12 cellular contexts compared by ENCODE assay signal in genomic region chr14:95317817-95318343, GRCh38. TPM values are rescaled to one million over a fixed set of nuclear protein-coding genes. Genes with fewer than 3 reads are reported as not detected.
DNase-seq lines count a peak whose midpoint lies in the region; ATAC-seq and TF ChIP-seq lines count a peak whose summit lies in the region.
"Had no signal": no experiment of that assay in that cellular context is flagged by ENCODE, and none has a peak within 500 bp of the region (broad histone marks: within the 10 kb centered on the region; RNA-seq: fewer than 3 reads in every experiment).

No MANE protein-coding gene starts in this region.

- WGBS in esophagus muscularis mucosa: 83% methylated on average over 3 of the region's 3 CpGs
- WGBS in prostate gland: 82% methylated on average over 3 of the region's 3 CpGs

- DNase-seq in CD8-positive, alpha-beta T cell: no peak
- DNase-seq in RWPE1 (ENCODE audit: low spot score) (no peak), esophagus muscularis mucosa (ENCODE audit: extremely low spot score) (no peak), prostate gland (ENCODE audit: low spot score) (no peak), NCI-H1694 treated with DMSO at 0.1 percent for 48 hours (lab: John Stamatoyannopoulos, UW) (no peak)
- DNase-seq in stimulated activated naive CD8-positive, alpha-beta T cell treated with anti-CD3 and anti-CD28 coated beads, Interleukin-15, Interleukin-2, amounts not matched to agents 100 U/mL and 50 U/mL, for 24 hours: no peak
- DNase-seq: DMS79; NCI-H1694; stimulated activated naive CD8-positive, alpha-beta T cell treated with anti-CD3 and anti-CD28 coated beads, Interleukin-15, amount 100 ng/mL, for 72 hours had no signal

- intact Hi-C loops in CD8-positive, alpha-beta T cell (cut with DNase I, micrococcal nuclease): no loop called here
- intact Hi-C loops in esophagus muscularis mucosa (cut with DNase I) (no loop called here), prostate gland (cut with DNase I) (loop anchor here (10.0 kb wide), 1 partner anchor 103 kb away; no protein-coding TSS in a partner anchor)

- no peak overlapping the region for H3K4me3 ChIP-seq in CD8-positive, alpha-beta T cell (ENCODE audit: low read depth, low read length)
- H3K4me3 ChIP-seq in esophagus muscularis mucosa (peak overlapping the region in 3 of 4 donors; percentile 75 to 91 (median 82)), prostate gland (peak overlapping the region in 1 of 2 donors; percentile 90)

- H3K27ac Mint-ChIP-seq in CD8-positive, alpha-beta T cell: no peak overlapping the region
- H3K27ac Mint-ChIP-seq: stimulated activated naive CD8-positive, alpha-beta T cell treated with anti-CD3 and anti-CD28 coated beads, Interleukin-15, amount 100 ng/mL, for 72 hours had no signal

- peaks cover 22% of the 10 kb centered on the region for H3K27me3 Mint-ChIP-seq in CD8-positive, alpha-beta T cell (ENCODE audit: low read depth)

- TF ChIP-seq CTCF in CD8-positive, alpha-beta T cell (IDR thresholded peaks at IDR 0.05): no peak
- no peak for TF ChIP-seq CTCF in RWPE1 (conservative IDR thresholded peaks at IDR 0.05; ENCODE audit: low read depth)
- TF ChIP-seq CTCF in esophagus muscularis mucosa (IDR thresholded peaks at IDR 0.05): no peak
- no peak for TF ChIP-seq CTCF in prostate gland (IDR thresholded peaks at IDR 0.05)

- peak overlapping the region; percentile 80 for H3K4me3 Mint-ChIP-seq in CD8-positive, alpha-beta T cell

- H3K9me3 ChIP-seq in CD8-positive, alpha-beta T cell (ENCODE audit: low read length): no peaks in the 10 kb centered on the region
- H3K9me3 ChIP-seq in esophagus muscularis mucosa: no peaks in the 10 kb centered on the region
- H3K9me3 ChIP-seq in prostate gland: no peaks in the 10 kb centered on the region
- H3K9me3 ChIP-seq: Peyer's patch had no signal

- peaks cover 11% of the 10 kb centered on the region for H3K4me1 ChIP-seq in CD8-positive, alpha-beta T cell (ENCODE audit: insufficient read depth, low read length)
- H3K4me1 ChIP-seq in esophagus muscularis mucosa (peaks cover 26 to 47% (median 42%) of the 10 kb centered on the region in 4 donors), prostate gland (replicated peaks) (peaks cover 10% of the 10 kb centered on the region)

- TF ChIP-seq EP300 in esophagus muscularis mucosa (IDR thresholded peaks at IDR 0.05): no peak

- CTCF ChIA-PET in CD8-positive, alpha-beta T cell (lab: Charles Lee): no interaction called here
- CTCF ChIA-PET in RWPE1 (lab: Yijun Ruan, JAX): interaction anchor here (0.6 to 0.8 kb wide), 2 partner anchors 185 to 348 kb away, joined by 3 to 6 read pairs; no protein-coding TSS in a partner anchor

- H3K4me1 Mint-ChIP-seq in CD8-positive, alpha-beta T cell (ENCODE audit: low read depth): peaks cover 13% of the 10 kb centered on the region

- no peaks in the 10 kb centered on the region for H3K27me3 ChIP-seq in CD8-positive, alpha-beta T cell (ENCODE audit: insufficient read depth, low read length)
- H3K27me3 ChIP-seq in esophagus muscularis mucosa (no peaks in the 10 kb centered on the region), prostate gland (replicated peaks; ENCODE audit: insufficient read depth) (no peaks in the 10 kb centered on the region)
- H3K27me3 ChIP-seq: Peyer's patch had no signal

- no peaks in the 10 kb centered on the region for H3K36me3 ChIP-seq in CD8-positive, alpha-beta T cell (ENCODE audit: insufficient read depth, low read length)
- H3K36me3 ChIP-seq in esophagus muscularis mucosa: no peaks in the 10 kb centered on the region
- H3K36me3 ChIP-seq in prostate gland: no peaks in the 10 kb centered on the region
- H3K36me3 ChIP-seq: Peyer's patch had no signal

- H3K27ac ChIP-seq in CD8-positive, alpha-beta T cell (ENCODE audit: low read depth, low read length): no peak overlapping the region
- H3K27ac ChIP-seq in RWPE1 (peak overlapping the region; percentile 65; the same call in 1 of the 2 replicates), esophagus muscularis mucosa (replicated peaks in 1 of 4) (peak overlapping the region in 3 of 4 donors; percentile 8 to 70 (median 69)), prostate gland (peak overlapping the region; percentile 77 to 78)

- H3K9me3 Mint-ChIP-seq in CD8-positive, alpha-beta T cell: no peaks in the 10 kb centered on the region
- H3K9me3 Mint-ChIP-seq: stimulated activated naive CD8-positive, alpha-beta T cell treated with anti-CD3 and anti-CD28 coated beads, Interleukin-15, amount 100 ng/mL, for 72 hours had no signal

- ATAC-seq in CD8-positive, alpha-beta T cell: no peak
- ATAC-seq in stimulated activated naive CD8-positive, alpha-beta T cell treated with anti-CD3 and anti-CD28 coated beads, Interleukin-15, Interleukin-2, amounts not matched to agents 100 U/mL and 50 U/mL, for 24 hours: no peak
- ATAC-seq in GM19455 (IDR thresholded peaks at IDR 0.05; ENCODE audit: unreplicated experiment) (no peak), HG02571 (IDR thresholded peaks at IDR 0.05; ENCODE audit: unreplicated experiment) (no peak)
- ATAC-seq: stimulated activated naive CD8-positive, alpha-beta T cell treated with anti-CD3 and anti-CD28 coated beads, Interleukin-15, amount 100 ng/mL, for 72 hours had no signal

- H3K36me3 Mint-ChIP-seq in CD8-positive, alpha-beta T cell: no peaks in the 10 kb centered on the region

- POLR2A ChIA-PET in CD8-positive, alpha-beta T cell (lab: Charles Lee): interaction anchor here (1.4 kb wide), 1 partner anchor 12 kb away, joined by 3 read pairs; no protein-coding TSS in a partner anchor
- POLR2A ChIA-PET in RWPE1 (lab: Yijun Ruan, JAX; ENCODE audit: low non-redundant PET): no interaction called here

- TF ChIP-seq POLR2A in esophagus muscularis mucosa (IDR thresholded peaks at IDR 0.05; ENCODE audit: low read depth) (no peak), prostate gland (IDR thresholded peaks at IDR 0.05) (no peak)

RNA-seq across cellular contexts. Expression of gene CLMN, which starts 1.8 kb away (rescaled TPM):
- total RNA-seq in CD8-positive, alpha-beta T cell: under 1 TPM; 0.50 to 0.95 TPM
- total RNA-seq in esophagus muscularis mucosa: 1 to 10 TPM; 6.5 to 10.0 (median 7.9) TPM
- total RNA-seq in prostate gland: 10 to 100 TPM; 24.6 to 39.3 TPM
